ENCODE assay signal across 29 cellular contexts in the genomic region with DNA sequence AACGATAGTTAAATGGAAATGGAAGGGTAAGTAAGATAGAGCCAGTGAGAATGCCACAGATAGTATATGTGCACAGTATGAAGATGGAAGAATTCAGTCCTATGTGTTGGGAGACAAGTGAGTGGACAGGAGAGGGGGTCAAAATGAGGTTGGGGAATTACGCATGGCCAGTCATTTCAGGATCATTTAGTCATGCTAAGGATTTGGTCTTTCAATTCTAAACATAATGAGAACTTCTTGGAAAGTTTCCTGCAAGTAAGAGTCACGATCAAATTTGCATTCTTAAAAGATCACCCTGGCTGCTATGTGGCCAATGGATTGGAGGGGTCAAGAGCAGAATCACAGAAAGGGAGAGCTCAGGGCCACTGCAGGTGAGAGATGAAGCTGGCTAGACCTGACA.
DNase-seq lines count a peak whose midpoint lies in the region; ATAC-seq and TF ChIP-seq lines count a peak whose summit lies in the region.
"Had no signal": no experiment of that assay in that cellular context is flagged by ENCODE, and none has a peak within 500 bp of the region (broad histone marks: within the 10 kb centered on the region; RNA-seq: fewer than 3 reads in every experiment).

No MANE protein-coding gene starts in this region.

- H2AK5ac ChIP-seq in IMR-90 (ENCODE audit: low read depth, low read length), result no peak overlapping the region

- H3K4me2 ChIP-seq in SK-N-SH (no peak overlapping the region), IMR-90 (ENCODE audit: low read depth, low read length) (no peak overlapping the region; the same call in 1 of the 2 replicates), fibroblast of lung (ENCODE audit: extremely low read depth, insufficient read depth, low read length) (no peak overlapping the region)

- H4K5ac ChIP-seq in IMR-90 (ENCODE audit: low read depth, low read length), result no peak overlapping the region; the same call in 1 of the 2 replicates

- H2BK20ac ChIP-seq in IMR-90 (ENCODE audit: low read depth, low read length), result no peak overlapping the region

- in situ Hi-C loops in IMR-90 (cut with MboI; ENCODE audit: low sequenced_read_pairs), result no loop called here

- no peaks in the 10 kb centered on the region for H3K79me1 ChIP-seq in IMR-90 (ENCODE audit: low read depth in 1 of 2, low read length in 2 of 2)

- 26% methylated on average over 3 of the region's 3 CpGs for WGBS in SK-N-SH (ENCODE audit: low lambda C conversion rate)
- no CpG with 5 or more reads among the region's 3 CpGs for WGBS in IMR-90 (ENCODE audit: extremely low coverage in 2 of 2, insufficient read length in 1 of 2), 2 experiments

- H3K36me3 ChIP-seq in SK-N-SH (replicated peaks in 1 of 2; ENCODE audit: control insufficient read depth in 1 of 2, insufficient read depth in 2 of 2, low read length in 1 of 2) (no peaks in the 10 kb centered on the region), IMR-90 (ENCODE audit: control insufficient read depth, insufficient read depth, low read length) (no peaks in the 10 kb centered on the region), fibroblast of lung (ENCODE audit: control insufficient read depth, insufficient read depth, low read length) (no peaks in the 10 kb centered on the region), colonic mucosa (no peaks in the 10 kb centered on the region)
- H3K36me3 ChIP-seq: left lung, upper lobe of left lung, WERI-Rb-1 had no signal

- H3K27ac ChIP-seq in SK-N-SH (ENCODE audit: low read depth in 2 of 2, low read length in 1 of 2) (no peak overlapping the region), IMR-90 (ENCODE audit: insufficient read depth, low read length) (no peak overlapping the region), fibroblast of lung (ENCODE audit: insufficient read depth, low read length) (peak overlapping the region; percentile 26), colonic mucosa (no peak overlapping the region)
- H3K27ac ChIP-seq: 22Rv1, foreskin keratinocyte, left lung, upper lobe of left lung, WERI-Rb-1 had no signal

- H3K4me1 Mint-ChIP-seq in activated T-cell treated with anti-CD3 and anti-CD28 coated beads, Interleukin-2, amount 50 U/mL, for 24 hours (ENCODE audit: low read depth), result no peaks in the 10 kb centered on the region
- H3K4me1 Mint-ChIP-seq: activated CD4-positive, alpha-beta T cell treated with anti-CD3 and anti-CD28 coated beads, Interleukin-2, amount 10 ng/mL, durations not matched to agents 7 days and 5 days; activated naive CD4-positive, alpha-beta T cell treated with anti-CD3 and anti-CD28 coated beads, Interleukin-2, amount 50 U/mL, for 24 hours; B cell; immature natural killer cell; naive B cell had no signal

- no peaks in the 10 kb centered on the region for H3K9me3 ChIP-seq in SK-N-SH
- no peaks in the 10 kb centered on the region for H3K9me3 ChIP-seq in IMR-90 (ENCODE audit: control insufficient read depth, insufficient read depth, low read length)
- H3K9me3 ChIP-seq in fibroblast of lung (ENCODE audit: control insufficient read depth, insufficient read depth, low read depth, low read length), result no peaks in the 10 kb centered on the region
- no peaks in the 10 kb centered on the region for H3K9me3 ChIP-seq in colonic mucosa
- H3K9me3 ChIP-seq: upper lobe of left lung had no signal

- H3K4me3 ChIP-seq in SK-N-SH (ENCODE audit: low read depth in 2 of 2, low read length in 1 of 2) (no peak overlapping the region), IMR-90 (ENCODE audit: insufficient read depth, low read depth, low read length) (no peak overlapping the region), fibroblast of lung (replicated peaks in 1 of 4; ENCODE audit: control extremely low read depth in 1 of 4, insufficient read depth in 1 of 4, low read depth in 3 of 4, low read length in 4 of 4) (no peak overlapping the region), colonic mucosa (no peak overlapping the region)
- H3K4me3 ChIP-seq: left lung, upper lobe of left lung had no signal

- POLR2A ChIA-PET in SK-N-SH (lab: Yijun Ruan, JAX) (no interaction called here), IMR-90 (lab: Charles Lee; ENCODE audit: unreplicated experiment) (no interaction called here)

- no peak overlapping the region; the same call in 1 of the 2 replicates for H3K14ac ChIP-seq in IMR-90 (replicated peaks; ENCODE audit: low read depth, low read length)

- H3K56ac ChIP-seq in IMR-90 (ENCODE audit: extremely low read depth, insufficient read depth, low read length), result no peak overlapping the region

- H4K8ac ChIP-seq in IMR-90 (ENCODE audit: low read depth in 2 of 2, low read length in 2 of 2), result no peak overlapping the region; a peak in 1 of 4 replicates

- dilution Hi-C loops in IMR-90 (cut with HindIII; ENCODE audit: low sequenced_read_pairs, unreplicated experiment), result no loop called here

- no peak overlapping the region; the same call in 1 of the 2 replicates for H3K23ac ChIP-seq in IMR-90 (ENCODE audit: low read depth, low read length)

- no peak for TF ChIP-seq POLR2A in IMR-90 (IDR thresholded peaks at IDR 0.05; ENCODE audit: low read depth, low read length)

- H4K20me1 ChIP-seq in SK-N-SH (ENCODE audit: insufficient read depth), result no peaks in the 10 kb centered on the region
- H4K20me1 ChIP-seq in IMR-90 (ENCODE audit: insufficient read depth, low read length), result no peaks in the 10 kb centered on the region
- H4K20me1 ChIP-seq in fibroblast of lung (ENCODE audit: control insufficient read depth, extremely low read depth, insufficient read depth, low read length), result no peaks in the 10 kb centered on the region

- no peak overlapping the region for H4K91ac ChIP-seq in IMR-90 (ENCODE audit: insufficient read depth, low read depth, low read length)

- no peak for DNase-seq in SK-N-SH
- DNase-seq in IMR-90, result peak; percentile 98
- peak; percentile 36 to 95 for DNase-seq in fibroblast of lung (ENCODE audit: low read depth in 2 of 2)
- no peak for DNase-seq in activated T-cell treated with anti-CD3 and anti-CD28 coated beads, Interleukin-2, amount 50 U/mL, for 24 hours
- DNase-seq in NCI-H1694 (lab: John Stamatoyannopoulos, UW), result no peak
- DNase-seq in colonic mucosa, result no peak
- DNase-seq: activated CD4-positive, alpha-beta T cell treated with anti-CD3 and anti-CD28 coated beads, Interleukin-2, amount 10 ng/mL, durations not matched to agents 7 days and 5 days; aorta; cerebellar nuclear complex; foreskin keratinocyte; immature natural killer cell; Karpas-422; left lung; naive B cell; NCI-H187; occipital lobe; RPMI8226; small intestine; stimulated activated CD4-positive, alpha-beta T cell treated with anti-CD3 and anti-CD28 coated beads, Interleukin-2, amount 100 ng/mL, for 24 hours; substantia nigra; upper lobe of left lung; WERI-Rb-1 had no signal

- H3K4ac ChIP-seq in IMR-90 (ENCODE audit: low read depth, low read length), result peak overlapping the region; percentile 9; the same call in 1 of the 2 replicates

- ATAC-seq in SK-N-SH treated with all-trans-retinoic acid at 6 μM for 48 hours (no peak; the same call in 2 of the 3 replicates), IMR-90 (ENCODE audit: low read depth) (peak; percentile 65), GM19035 (IDR thresholded peaks at IDR 0.05; ENCODE audit: unreplicated experiment) (no peak)
- ATAC-seq: foreskin keratinocyte, left lung had no signal

- H2AK9ac ChIP-seq in IMR-90 (replicated peaks; ENCODE audit: low read depth, low read length, poor library complexity), result no peak overlapping the region

- H3K9me3 Mint-ChIP-seq in activated T-cell treated with anti-CD3 and anti-CD28 coated beads, Interleukin-2, amount 50 U/mL, for 24 hours, result peaks cover 5% of the 10 kb centered on the region
- H3K9me3 Mint-ChIP-seq: activated CD4-positive, alpha-beta T cell treated with anti-CD3 and anti-CD28 coated beads, Interleukin-2, amount 10 ng/mL, durations not matched to agents 7 days and 5 days; activated T-helper 1 cell treated with anti-CD3 and anti-CD28 coated beads, Interleukin-12 subunit alpha, Interleukin-12 subunit beta, Interleukin-2, Interleukin-4 antibody, amounts not matched to agents 30 ng/mL and 10 ng/mL and 1 ng/mL, durations not matched to agents 14 hours and 24 hours and 36 hours; T-helper 2 cell treated with Interferon-gamma antibody and Interleukin-4, amounts not matched to agents 5 μg/mL and 100 μg/mL, for 36 hours had no signal

- H3K4me1 ChIP-seq in SK-N-SH (ENCODE audit: control insufficient read depth in 1 of 2, insufficient read depth in 2 of 2, low read depth in 1 of 2, low read length in 1 of 2), result peaks cover 0 to under 1% of the 10 kb centered on the region in 2 experiments; a peak in 1 of 4 replicates
- peaks cover 14% of the 10 kb centered on the region for H3K4me1 ChIP-seq in IMR-90 (ENCODE audit: control insufficient read depth, insufficient read depth, low read length)
- H3K4me1 ChIP-seq in fibroblast of lung (ENCODE audit: control insufficient read depth, extremely low read depth, insufficient read depth, low read length), result peaks cover 2% of the 10 kb centered on the region
- no peaks in the 10 kb centered on the region for H3K4me1 ChIP-seq in colonic mucosa
- H3K4me1 ChIP-seq: foreskin keratinocyte, left lung, upper lobe of left lung had no signal

- no peaks in the 10 kb centered on the region for H3F3A ChIP-seq in SK-N-SH (replicated peaks; ENCODE audit: insufficient read depth)

- intact Hi-C loops in IMR-90 (cut with micrococcal nuclease), result no loop called here
- intact Hi-C loops in colonic mucosa (cut with DNase I), result no loop called here

- CTCF ChIA-PET in SK-N-SH (lab: Yijun Ruan, JAX), result interaction anchor here (1.5 kb wide), 1 partner anchor 43 kb away, joined by 3 read pairs; no protein-coding TSS in a partner anchor
- CTCF ChIA-PET in IMR-90 (lab: Yijun Ruan, JAX), result no interaction called here

- TF ChIP-seq CTCF in SK-N-SH (IDR thresholded peaks at IDR 0.05) (no peak), IMR-90 (conservative IDR thresholded peaks at IDR 0.05; ENCODE audit: low read depth, low read length) (no peak), fibroblast of lung (conservative IDR thresholded peaks at IDR 0.05 in 1 of 2, IDR thresholded peaks at IDR 0.05 in 1 of 2; ENCODE audit: low read depth in 1 of 2, low read length in 2 of 2) (no peak), colonic mucosa (IDR thresholded peaks at IDR 0.05) (no peak)

- H3K79me2 ChIP-seq in SK-N-SH (ENCODE audit: insufficient read depth), result no peaks in the 10 kb centered on the region
- no peaks in the 10 kb centered on the region for H3K79me2 ChIP-seq in fibroblast of lung (ENCODE audit: control insufficient read depth, insufficient read depth, low read length)

- peak overlapping the region; percentile 24; the same call in 1 of the 2 replicates for H3K18ac ChIP-seq in IMR-90 (ENCODE audit: low read depth, low read length)

- peak overlapping the region; percentile 10; the same call in 1 of the 2 replicates for H2BK120ac ChIP-seq in IMR-90 (ENCODE audit: low read depth, low read length)

- TF ChIP-seq RAD21 in SK-N-SH (IDR thresholded peaks at IDR 0.05; ENCODE audit: low read length), result no peak
- TF ChIP-seq RAD21 in IMR-90 (IDR thresholded peaks at IDR 0.05; ENCODE audit: low read length), result no peak; the same call in 1 of the 2 replicates

- H3K9me1 ChIP-seq in IMR-90 (ENCODE audit: insufficient read depth, low read length), result no peaks in the 10 kb centered on the region; the same call in 1 of the 2 replicates

- H3K27me3 ChIP-seq in SK-N-SH (ENCODE audit: insufficient read depth), result no peaks in the 10 kb centered on the region
- no peaks in the 10 kb centered on the region for H3K27me3 ChIP-seq in IMR-90 (ENCODE audit: control insufficient read depth, insufficient read depth, low read length)
- H3K27me3 ChIP-seq in fibroblast of lung (ENCODE audit: control insufficient read depth, insufficient read depth, low read length), result no peaks in the 10 kb centered on the region
- no peaks in the 10 kb centered on the region for H3K27me3 ChIP-seq in colonic mucosa
- H3K27me3 ChIP-seq: foreskin keratinocyte, left lung, upper lobe of left lung had no signal

- peak overlapping the region; percentile 78 for H2BK5ac ChIP-seq in IMR-90 (ENCODE audit: low read depth, low read length, poor library complexity, severe bottlenecking)

- no peak for TF ChIP-seq EP300 in SK-N-SH (IDR thresholded peaks at IDR 0.05; ENCODE audit: borderline replicate concordance in 1 of 2, low read depth in 1 of 2, low read length in 1 of 2)

- H3K9ac ChIP-seq in SK-N-SH (no peak overlapping the region), IMR-90 (ENCODE audit: low read depth, low read length) (no peak overlapping the region), fibroblast of lung (ENCODE audit: insufficient read depth, low read length) (no peak overlapping the region), colonic mucosa (ENCODE audit: low read depth in 2 of 2, low read length in 2 of 2) (no peak overlapping the region)

- BruUV-seq in IMR-90 (replicated peaks; lab: Mats Ljungman, UMichigan), result no TSS peak

- no peak overlapping the region for H2BK15ac ChIP-seq in IMR-90 (ENCODE audit: low read depth, low read length)

- no peaks in the 10 kb centered on the region for H3K27me3 Mint-ChIP-seq in activated T-cell treated with anti-CD3 and anti-CD28 coated beads, Interleukin-2, amount 50 U/mL, for 24 hours
- H3K27me3 Mint-ChIP-seq: activated CD4-positive, alpha-beta T cell treated with anti-CD3 and anti-CD28 coated beads, Interleukin-2, amount 10 ng/mL, durations not matched to agents 7 days and 5 days; B cell; naive B cell had no signal

- no peak overlapping the region for H3K4me3 Mint-ChIP-seq in activated T-cell treated with anti-CD3 and anti-CD28 coated beads, Interleukin-2, amount 50 U/mL, for 24 hours
- H3K4me3 Mint-ChIP-seq: activated CD4-positive, alpha-beta T cell treated with anti-CD3 and anti-CD28 coated beads, Interleukin-2, amount 10 ng/mL, durations not matched to agents 7 days and 5 days; activated naive CD4-positive, alpha-beta T cell treated with anti-CD3 and anti-CD28 coated beads, Interleukin-2, amount 50 U/mL, for 24 hours; activated T-helper 1 cell treated with anti-CD3 and anti-CD28 coated beads, Interleukin-12 subunit alpha, Interleukin-12 subunit beta, Interleukin-2, Interleukin-4 antibody, amounts not matched to agents 30 ng/mL and 10 ng/mL and 1 ng/mL, durations not matched to agents 14 hours and 24 hours and 36 hours; B cell; immature natural killer cell; naive B cell; T-helper 2 cell treated with Interferon-gamma antibody and Interleukin-4, amounts not matched to agents 5 μg/mL and 100 μg/mL, for 36 hours had no signal

- no peaks in the 10 kb centered on the region for H3K9me2 ChIP-seq in SK-N-SH

- H2AFZ ChIP-seq in SK-N-SH (ENCODE audit: low read depth) (no peak overlapping the region), IMR-90 (replicated peaks; ENCODE audit: low read length, poor library complexity) (no peak overlapping the region), fibroblast of lung (ENCODE audit: low read length) (no peak overlapping the region)

- no peaks in the 10 kb centered on the region for H3K36me3 Mint-ChIP-seq in activated T-cell treated with anti-CD3 and anti-CD28 coated beads, Interleukin-2, amount 50 U/mL, for 24 hours (ENCODE audit: low read depth)
- H3K36me3 Mint-ChIP-seq: activated naive CD4-positive, alpha-beta T cell treated with anti-CD3 and anti-CD28 coated beads, Interleukin-2, amount 50 U/mL, for 24 hours; naive B cell had no signal

- H3K27ac Mint-ChIP-seq in activated T-cell treated with anti-CD3 and anti-CD28 coated beads, Interleukin-2, amount 50 U/mL, for 24 hours, result no peak overlapping the region
- H3K27ac Mint-ChIP-seq: activated CD4-positive, alpha-beta T cell treated with anti-CD3 and anti-CD28 coated beads, Interleukin-2, amount 10 ng/mL, durations not matched to agents 7 days and 5 days; activated naive CD4-positive, alpha-beta T cell treated with anti-CD3 and anti-CD28 coated beads, Interleukin-2, amount 50 U/mL, for 24 hours; activated T-helper 1 cell treated with anti-CD3 and anti-CD28 coated beads, Interleukin-12 subunit alpha, Interleukin-12 subunit beta, Interleukin-2, Interleukin-4 antibody, amounts not matched to agents 30 ng/mL and 10 ng/mL and 1 ng/mL, durations not matched to agents 14 hours and 24 hours and 36 hours; B cell; immature natural killer cell; naive B cell; T-helper 2 cell treated with Interferon-gamma antibody and Interleukin-4, amounts not matched to agents 5 μg/mL and 100 μg/mL, for 36 hours had no signal

Comparison
In these comparisons a context has a peak if more than half of its experiments do, and no peak if none do; other contexts are left out.
1. DNase-seq: peak in IMR-90 (single experiment) and fibroblast of lung (2 of 2); none in SK-N-SH (single experiment), activated T-cell treated with anti-CD3 and anti-CD28 coated beads, Interleukin-2, amount 50 U/mL, for 24 hours (single experiment), NCI-H1694 (single experiment) and colonic mucosa (single experiment).